In genomic region chr6:142913511-142914047, GRCh38 we compare ENCODE assay signal across 1 cellular context.
TF ChIP-seq lines count a peak whose summit lies in the region.

No MANE protein-coding gene starts in this region.

TF ChIP-seq in GM12878, 131 proteins besides CTCF, POLR2A, EP300 and RAD21 (continued from another document and continues in another):
- TF ChIP-seq IRF5 (IDR thresholded peaks at IDR 0.05; ENCODE audit: borderline replicate concordance) (no peak; the same call in 1 of the 2 replicates), IRF4 (IDR thresholded peaks at IDR 0.05; ENCODE audit: low read depth, low read length) (peak; percentile 99), TCF3 (IDR thresholded peaks at IDR 0.05; ENCODE audit: borderline replicate concordance, insufficient read depth, low read depth, low read length) (peak; percentile 73; the same call in 1 of the 2 replicates), SIX5 (IDR thresholded peaks at IDR 0.05; ENCODE audit: low read depth, low read length, severe bottlenecking) (no peak), RBBP5 (conservative IDR thresholded peaks at IDR 0.05) (no peak), NFYA (IDR thresholded peaks at IDR 0.05; ENCODE audit: borderline replicate concordance, low read depth, low read length) (no peak), ZNF217 (IDR thresholded peaks at IDR 0.05) (peak; percentile 82), ATF7 (IDR thresholded peaks at IDR 0.05; ENCODE audit: low read depth) (peak; percentile 93), TARDBP (IDR thresholded peaks at IDR 0.05; ENCODE audit: borderline replicate concordance) (peak; percentile 55), FOS (IDR thresholded peaks at IDR 0.05; ENCODE audit: borderline replicate concordance, extremely low read depth, insufficient read length) (no peak), ZNF384 (IDR thresholded peaks at IDR 0.05; ENCODE audit: borderline replicate concordance, low read depth, low read length) (peak; percentile 65; the same call in 1 of the 2 replicates), NFXL1 (IDR thresholded peaks at IDR 0.05; ENCODE audit: borderline replicate concordance) (no peak), ZSCAN29 (IDR thresholded peaks at IDR 0.05) (peak; percentile 96), NR2F1 (conservative IDR thresholded peaks at IDR 0.05) (peak; percentile 96), BMI1 (IDR thresholded peaks at IDR 0.05; ENCODE audit: borderline replicate concordance) (no peak), KLF5 (IDR thresholded peaks at IDR 0.05; ENCODE audit: partially characterized antibody) (peak; percentile 78), IKZF1 (conservative IDR thresholded peaks at IDR 0.05) (peak; percentile 99), SMAD1 (IDR thresholded peaks at IDR 0.05; ENCODE audit: low read depth, partially characterized antibody) (peak; percentile 25), SPI1 (IDR thresholded peaks at IDR 0.05; ENCODE audit: borderline replicate concordance, insufficient read depth, low read depth, low read length) (peak; percentile 100), BRCA1 (IDR thresholded peaks at IDR 0.05; ENCODE audit: low read depth, low read length) (no peak), RFX5 (IDR thresholded peaks at IDR 0.05; ENCODE audit: low read depth, low read length) (no peak), ASH2L (IDR thresholded peaks at IDR 0.05; ENCODE audit: borderline replicate concordance, low read depth) (no peak), ETV6 (conservative IDR thresholded peaks at IDR 0.05 in 1 of 2, IDR thresholded peaks at IDR 0.05 in 1 of 2; ENCODE audit: borderline replicate concordance in 1 of 2, low read depth in 1 of 2) (peak; percentile 87 to 99; a peak in 3 of 4 replicates), POLR2AphosphoS5 (IDR thresholded peaks at IDR 0.05; ENCODE audit: low read length) (peak; percentile 64), MYC (IDR thresholded peaks at IDR 0.05; ENCODE audit: insufficient read depth, insufficient read length, insufficient replicate concordance, low read length, severe bottlenecking) (peak; percentile 56), YBX1 (IDR thresholded peaks at IDR 0.05) (0 out of 2 replicates have a peak, but pooled peaks have one; percentile 5), MXI1 (IDR thresholded peaks at IDR 0.05; ENCODE audit: low read depth, low read length) (peak; percentile 69; the same call in 1 of the 2 replicates), ZBED1 (IDR thresholded peaks at IDR 0.05; ENCODE audit: borderline replicate concordance) (peak; percentile 75; the same call in 1 of the 2 replicates), HDGF (IDR thresholded peaks at IDR 0.05) (no peak), EGR1 (IDR thresholded peaks at IDR 0.05; ENCODE audit: borderline replicate concordance in 1 of 2, low read depth in 2 of 2, low read length in 2 of 2) (peak in 1 of 2 experiments; percentile 82; a peak in 2 of 3 replicates), MTA2 (IDR thresholded peaks at IDR 0.05; ENCODE audit: low read depth) (peak; percentile 94), ZBTB4 (CRISPR knock-in tag; IDR thresholded peaks at IDR 0.05) (no peak), E2F8 (IDR thresholded peaks at IDR 0.05; ENCODE audit: low read depth, partially characterized antibody) (no peak), EZH2 (IDR thresholded peaks at IDR 0.05; ENCODE audit: borderline replicate concordance, control insufficient read depth, low read depth, low read length) (no peak), USF1 (IDR thresholded peaks at IDR 0.05; ENCODE audit: borderline replicate concordance, extremely low read length, insufficient read depth, low read depth, low read length) (no peak), CHD4 (IDR thresholded peaks at IDR 0.05) (no peak; the same call in 1 of the 2 replicates), WRNIP1 (IDR thresholded peaks at IDR 0.05; ENCODE audit: borderline replicate concordance, low read depth, low read length) (no peak), CEBPZ (IDR thresholded peaks at IDR 0.05; ENCODE audit: low read depth, low read length) (no peak), BCL11A (IDR thresholded peaks at IDR 0.05; ENCODE audit: low read depth, low read length) (peak; percentile 92), SUZ12 (IDR thresholded peaks at IDR 0.05; ENCODE audit: unreplicated experiment) (no peak)
- TF ChIP-seq, protein P1, sequence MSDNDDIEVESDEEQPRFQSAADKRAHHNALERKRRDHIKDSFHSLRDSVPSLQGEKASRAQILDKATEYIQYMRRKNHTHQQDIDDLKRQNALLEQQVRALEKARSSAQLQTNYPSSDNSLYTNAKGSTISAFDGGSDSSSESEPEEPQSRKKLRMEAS (IDR thresholded peaks at IDR 0.05; ENCODE audit: low read depth, low read length): no peak
- TF ChIP-seq, protein P2, sequence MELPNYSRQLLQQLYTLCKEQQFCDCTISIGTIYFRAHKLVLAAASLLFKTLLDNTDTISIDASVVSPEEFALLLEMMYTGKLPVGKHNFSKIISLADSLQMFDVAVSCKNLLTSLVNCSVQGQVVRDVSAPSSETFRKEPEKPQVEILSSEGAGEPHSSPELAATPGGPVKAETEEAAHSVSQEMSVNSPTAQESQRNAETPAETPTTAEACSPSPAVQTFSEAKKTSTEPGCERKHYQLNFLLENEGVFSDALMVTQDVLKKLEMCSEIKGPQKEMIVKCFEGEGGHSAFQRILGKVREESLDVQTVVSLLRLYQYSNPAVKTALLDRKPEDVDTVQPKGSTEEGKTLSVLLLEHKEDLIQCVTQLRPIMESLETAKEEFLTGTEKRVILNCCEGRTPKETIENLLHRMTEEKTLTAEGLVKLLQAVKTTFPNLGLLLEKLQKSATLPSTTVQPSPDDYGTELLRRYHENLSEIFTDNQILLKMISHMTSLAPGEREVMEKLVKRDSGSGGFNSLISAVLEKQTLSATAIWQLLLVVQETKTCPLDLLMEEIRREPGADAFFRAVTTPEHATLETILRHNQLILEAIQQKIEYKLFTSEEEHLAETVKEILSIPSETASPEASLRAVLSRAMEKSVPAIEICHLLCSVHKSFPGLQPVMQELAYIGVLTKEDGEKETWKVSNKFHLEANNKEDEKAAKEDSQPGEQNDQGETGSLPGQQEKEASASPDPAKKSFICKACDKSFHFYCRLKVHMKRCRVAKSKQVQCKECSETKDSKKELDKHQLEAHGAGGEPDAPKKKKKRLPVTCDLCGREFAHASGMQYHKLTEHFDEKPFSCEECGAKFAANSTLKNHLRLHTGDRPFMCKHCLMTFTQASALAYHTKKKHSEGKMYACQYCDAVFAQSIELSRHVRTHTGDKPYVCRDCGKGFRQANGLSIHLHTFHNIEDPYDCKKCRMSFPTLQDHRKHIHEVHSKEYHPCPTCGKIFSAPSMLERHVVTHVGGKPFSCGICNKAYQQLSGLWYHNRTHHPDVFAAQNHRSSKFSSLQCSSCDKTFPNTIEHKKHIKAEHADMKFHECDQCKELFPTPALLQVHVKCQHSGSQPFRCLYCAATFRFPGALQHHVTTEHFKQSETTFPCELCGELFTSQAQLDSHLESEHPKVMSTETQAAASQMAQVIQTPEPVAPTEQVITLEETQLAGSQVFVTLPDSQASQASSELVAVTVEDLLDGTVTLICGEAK (IDR thresholded peaks at IDR 0.05; ENCODE audit: borderline replicate concordance): no peak; the same call in 1 of the 2 replicates
- TF ChIP-seq, protein P3, sequence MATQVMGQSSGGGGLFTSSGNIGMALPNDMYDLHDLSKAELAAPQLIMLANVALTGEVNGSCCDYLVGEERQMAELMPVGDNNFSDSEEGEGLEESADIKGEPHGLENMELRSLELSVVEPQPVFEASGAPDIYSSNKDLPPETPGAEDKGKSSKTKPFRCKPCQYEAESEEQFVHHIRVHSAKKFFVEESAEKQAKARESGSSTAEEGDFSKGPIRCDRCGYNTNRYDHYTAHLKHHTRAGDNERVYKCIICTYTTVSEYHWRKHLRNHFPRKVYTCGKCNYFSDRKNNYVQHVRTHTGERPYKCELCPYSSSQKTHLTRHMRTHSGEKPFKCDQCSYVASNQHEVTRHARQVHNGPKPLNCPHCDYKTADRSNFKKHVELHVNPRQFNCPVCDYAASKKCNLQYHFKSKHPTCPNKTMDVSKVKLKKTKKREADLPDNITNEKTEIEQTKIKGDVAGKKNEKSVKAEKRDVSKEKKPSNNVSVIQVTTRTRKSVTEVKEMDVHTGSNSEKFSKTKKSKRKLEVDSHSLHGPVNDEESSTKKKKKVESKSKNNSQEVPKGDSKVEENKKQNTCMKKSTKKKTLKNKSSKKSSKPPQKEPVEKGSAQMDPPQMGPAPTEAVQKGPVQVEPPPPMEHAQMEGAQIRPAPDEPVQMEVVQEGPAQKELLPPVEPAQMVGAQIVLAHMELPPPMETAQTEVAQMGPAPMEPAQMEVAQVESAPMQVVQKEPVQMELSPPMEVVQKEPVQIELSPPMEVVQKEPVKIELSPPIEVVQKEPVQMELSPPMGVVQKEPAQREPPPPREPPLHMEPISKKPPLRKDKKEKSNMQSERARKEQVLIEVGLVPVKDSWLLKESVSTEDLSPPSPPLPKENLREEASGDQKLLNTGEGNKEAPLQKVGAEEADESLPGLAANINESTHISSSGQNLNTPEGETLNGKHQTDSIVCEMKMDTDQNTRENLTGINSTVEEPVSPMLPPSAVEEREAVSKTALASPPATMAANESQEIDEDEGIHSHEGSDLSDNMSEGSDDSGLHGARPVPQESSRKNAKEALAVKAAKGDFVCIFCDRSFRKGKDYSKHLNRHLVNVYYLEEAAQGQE (IDR thresholded peaks at IDR 0.05; ENCODE audit: low read depth, low read length): no peak
